In genomic region chr2:208982831-208983230, GRCh38 we compare ENCODE assay signal across 19 cellular contexts.
DNase-seq lines count a peak whose midpoint lies in the region; ATAC-seq and TF ChIP-seq lines count a peak whose summit lies in the region.
"Had no signal": no experiment of that assay in that cellular context is flagged by ENCODE, and none has a peak within 500 bp of the region (broad histone marks: within the 10 kb centered on the region; RNA-seq: fewer than 3 reads in every experiment).

No MANE protein-coding gene starts in this region.

- H3K27me3 ChIP-seq in Caco-2 (replicated peaks; ENCODE audit: control insufficient read depth, insufficient read depth, low read length) (no peaks in the 10 kb centered on the region), SJCRH30 (no peaks in the 10 kb centered on the region), trophoblast cell (ENCODE audit: insufficient read depth, low read length) (no peaks in the 10 kb centered on the region)
- H3K27me3 ChIP-seq: BE2C had no signal

- peak overlapping the region; percentile 86 for H3K4ac ChIP-seq in trophoblast cell (ENCODE audit: low read depth, low read length)

- H4K8ac ChIP-seq in trophoblast cell (ENCODE audit: low read depth, low read length): peak overlapping the region; percentile 93

- WGBS in trophoblast cell (ENCODE audit: extremely low coverage, insufficient coverage, insufficient read length): no CpG with 5 or more reads among the region's 3 CpGs

- TF ChIP-seq CTCF in Caco-2 (IDR thresholded peaks at IDR 0.05; ENCODE audit: insufficient read depth in 1 of 2, low read depth in 1 of 2, low read length in 1 of 2, severe bottlenecking in 1 of 2, unreplicated experiment in 1 of 2) (no peak), GM13977 (IDR thresholded peaks at IDR 0.05; ENCODE audit: extremely low read depth, insufficient read depth, missing control alignments) (no peak)

- H3K4me3 Mint-ChIP-seq in Caco-2 (ENCODE audit: unreplicated experiment): no peak overlapping the region
- H3K4me3 Mint-ChIP-seq: CD4-positive, CD25-positive, alpha-beta regulatory T cell had no signal

- H2BK5ac ChIP-seq in trophoblast cell (ENCODE audit: low read depth, low read length, poor library complexity): peak overlapping the region; percentile 98

- BruUV-seq in Caco-2 (replicated peaks; lab: Mats Ljungman, UMichigan): no TSS peak

- peaks cover 4% of the 10 kb centered on the region for H3K9me3 Mint-ChIP-seq in Caco-2 (ENCODE audit: unreplicated experiment)

- POLR2A ChIA-PET in Caco-2 (lab: Charles Lee): no interaction called here

- peaks cover 13% of the 10 kb centered on the region for H3K79me1 ChIP-seq in trophoblast cell (ENCODE audit: low read length)

- H3K4me2 ChIP-seq in trophoblast cell (ENCODE audit: low read length): no peak overlapping the region
- H3K4me2 ChIP-seq: SK-N-SH had no signal

- H3K4me1 ChIP-seq in Caco-2 (peaks cover 30% of the 10 kb centered on the region), SJCRH30 (peaks cover 20% of the 10 kb centered on the region), trophoblast cell (ENCODE audit: control insufficient read depth in 1 of 2, insufficient read depth in 2 of 2, low read length in 2 of 2) (peaks cover 0 to 6% of the 10 kb centered on the region in 2 experiments)

- DNase-seq in Caco-2 (no peak), SJCRH30 (no peak), trophoblast cell (peak; percentile 46 to 84), GM13977 (ENCODE audit: low spot score) (no peak), DMS114 treated with DMSO at 0.1 percent for 48 hours (lab: John Stamatoyannopoulos, UW; ENCODE audit: unreplicated experiment) (no peak), SW 1271 (lab: John Stamatoyannopoulos, UW) (no peak)
- DNase-seq: BE2C; CD4-positive, CD25-positive, alpha-beta regulatory T cell; DMS79 treated with DMSO at 0.1 percent for 48 hours; H7; KG1; NCI-H1105 treated with DMSO at 0.1 percent for 48 hours; NCI-H2029 treated with DMSO at 0.1 percent for 48 hours; NCI-H2171 treated with DMSO at 0.1 percent for 48 hours; NCI-H446; NCI-H526 treated with DMSO at 0.1 percent for 48 hours; SHP77; SK-N-SH had no signal

- H4K91ac ChIP-seq in trophoblast cell (ENCODE audit: low read depth, low read length): peak overlapping the region; percentile 98

- H3K9me3 ChIP-seq in Caco-2 (peaks cover 4% of the 10 kb centered on the region; the same call in 1 of the 2 replicates), SJCRH30 (replicated peaks) (no peaks in the 10 kb centered on the region), trophoblast cell (ENCODE audit: insufficient read depth, low read depth, low read length) (no peaks in the 10 kb centered on the region)
- H3K9me3 ChIP-seq: BE2C, SK-N-SH had no signal

- peak overlapping the region; percentile 74 for H2AK5ac ChIP-seq in trophoblast cell (ENCODE audit: low read length)

- peak overlapping the region; percentile 95 for H3K14ac ChIP-seq in trophoblast cell (ENCODE audit: low read length)

- no peaks in the 10 kb centered on the region for H3K4me1 Mint-ChIP-seq in Caco-2 (ENCODE audit: low read depth, unreplicated experiment)
- H3K4me1 Mint-ChIP-seq: CD4-positive, CD25-positive, alpha-beta regulatory T cell had no signal

- H3K18ac ChIP-seq in trophoblast cell (ENCODE audit: low read length): peak overlapping the region; percentile 65

- H3K4me3 ChIP-seq in Caco-2 (ENCODE audit: low read depth, low read length) (no peak overlapping the region), SJCRH30 (no peak overlapping the region), trophoblast cell (ENCODE audit: low read depth, low read length) (no peak overlapping the region)

- no peaks in the 10 kb centered on the region for H3K36me3 Mint-ChIP-seq in Caco-2 (ENCODE audit: insufficient read depth, unreplicated experiment)
- H3K36me3 Mint-ChIP-seq: CD4-positive, CD25-positive, alpha-beta regulatory T cell had no signal

- peak; percentile 92 for ATAC-seq in esophagus mucosa

- in situ Hi-C loops in GM13977 (cut with MboI; ENCODE audit: low pct_unique_long_range_greater_than_20kb, low sequenced_read_pairs, unreplicated experiment): no loop called here

- H3K36me3 ChIP-seq in Caco-2 (ENCODE audit: control insufficient read depth, insufficient read depth, low read length) (no peaks in the 10 kb centered on the region), SJCRH30 (no peaks in the 10 kb centered on the region), trophoblast cell (ENCODE audit: control insufficient read depth in 1 of 2, insufficient read depth in 2 of 2, low read length in 2 of 2) (no peaks in the 10 kb centered on the region)
- H3K36me3 ChIP-seq: BE2C had no signal

- peak overlapping the region; percentile 100 for H2BK120ac ChIP-seq in trophoblast cell (ENCODE audit: insufficient read depth, low read length, poor library complexity)

- H3K27me3 Mint-ChIP-seq in Caco-2 (ENCODE audit: insufficient read depth, unreplicated experiment): no peaks in the 10 kb centered on the region
- H3K27me3 Mint-ChIP-seq: CD4-positive, CD25-positive, alpha-beta regulatory T cell had no signal

- no peak overlapping the region for H3K23ac ChIP-seq in trophoblast cell (ENCODE audit: low read length)

- CTCF ChIA-PET in Caco-2 (lab: Charles Lee): interaction anchor here (1.0 kb wide), 1 partner anchor 43 kb away, joined by 3 read pairs; no protein-coding TSS in a partner anchor

- H4K12ac ChIP-seq in trophoblast cell (ENCODE audit: low read depth, low read length): no peak overlapping the region

- H2AFZ ChIP-seq in trophoblast cell (ENCODE audit: insufficient read depth, low read length, poor library complexity): no peak overlapping the region

- H3K79me2 ChIP-seq in trophoblast cell (ENCODE audit: control insufficient read depth, insufficient read depth, low read length, poor library complexity): peaks cover 3% of the 10 kb centered on the region

- H3K9ac ChIP-seq in trophoblast cell (ENCODE audit: low read length): no peak overlapping the region
- H3K9ac ChIP-seq: SK-N-SH had no signal

- H3K27ac Mint-ChIP-seq in Caco-2 (ENCODE audit: unreplicated experiment): peak overlapping the region; percentile 24
- H3K27ac Mint-ChIP-seq: CD4-positive, CD25-positive, alpha-beta regulatory T cell had no signal

- H2BK12ac ChIP-seq in trophoblast cell (ENCODE audit: low read length): peak overlapping the region; percentile 98

- intact Hi-C loops in Caco-2 (cut with micrococcal nuclease; ENCODE audit: unreplicated experiment): loop anchor here (1.0 kb wide), 1 partner anchor 17 kb away; no protein-coding TSS in a partner anchor

- H3K27ac ChIP-seq in SJCRH30 (peak overlapping the region; percentile 29; the same call in 1 of the 2 replicates), trophoblast cell (ENCODE audit: low read depth, low read length) (peak overlapping the region; percentile 97)

Comparison
In these comparisons a context has a peak if more than half of its experiments do, and no peak if none do; other contexts are left out.
1. DNase-seq: peak in trophoblast cell (2 of 2); none in Caco-2 (0 of 2), SJCRH30 (0 of 2), GM13977 (single experiment), DMS114 treated with DMSO at 0.1 percent for 48 hours (single experiment) and SW 1271 (0 of 2).